30 cellular contexts compared by ENCODE assay signal in the genomic region with DNA sequence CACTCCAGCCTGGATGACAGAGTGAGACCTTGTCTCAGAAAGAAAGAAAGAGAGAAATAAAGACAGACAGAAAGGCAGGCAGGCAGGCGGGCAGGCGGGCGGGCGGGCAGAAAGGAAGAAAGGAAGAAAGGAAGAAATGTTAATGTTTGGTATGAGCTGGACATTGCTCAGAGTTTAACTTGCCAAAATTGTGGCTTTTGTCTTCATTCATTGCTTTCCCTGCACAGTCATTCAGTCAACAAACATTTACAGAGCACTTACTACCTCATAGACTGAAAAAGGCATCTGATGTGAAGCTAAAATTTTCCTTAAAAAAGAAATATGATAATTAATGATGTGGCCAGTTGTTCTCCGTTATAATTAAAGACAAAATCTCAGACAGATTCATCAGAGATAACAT.
"Had no signal": no experiment of that assay in that cellular context is flagged by ENCODE, and none has a peak within 500 bp of the region (broad histone marks: within the 10 kb centered on the region; RNA-seq: fewer than 3 reads in every experiment).

No MANE protein-coding gene starts in this region.

- DNase-seq: activated B cell treated with CpG ODN at 0.5 μM for 24 hours; activated CD4-positive, alpha-beta T cell treated with anti-CD3 and anti-CD28 coated beads for 48 hours; activated CD4-positive, alpha-beta T cell treated with anti-CD3 and anti-CD28 coated beads, Interleukin-2, amount 50 U/mL, for 1 hour; activated CD4-positive, alpha-beta T cell treated with anti-CD3 and anti-CD28 coated beads, Interleukin-2, amount 50 U/mL, for 48 hours; activated CD8-positive, alpha-beta memory T cell treated with anti-CD3 and anti-CD28 coated beads for 24 hours; activated CD8-positive, alpha-beta T cell treated with anti-CD3 and anti-CD28 coated beads for 36 hours; activated gamma-delta T cell; activated naive CD4-positive, alpha-beta T cell; activated naive CD4-positive, alpha-beta T cell treated with anti-CD3 and anti-CD28 coated beads, Interleukin-2, amount 10 ng/mL, durations not matched to agents 7 days and 5 days; activated naive CD8-positive, alpha-beta T cell treated with anti-CD3 and anti-CD28 coated beads, Interleukin-2, amount 10 ng/mL, durations not matched to agents 7 days and 5 days; activated T-cell treated with anti-CD3 and anti-CD28 coated beads, Interleukin-2, amount 50 U/mL, for 4 hours; body of pancreas; central memory CD4-positive, alpha-beta T cell; cerebellar nuclear complex; colonic mucosa; effector CD8-positive, alpha-beta T cell; foreskin keratinocyte; gastrocnemius medialis; glutamatergic neuron; heart left ventricle; hypothalamus; WERI-Rb-1 had no signal

- H3K27me3 ChIP-seq: ascending aorta, body of pancreas, cardiac muscle cell, colonic mucosa, foreskin keratinocyte, gastrocnemius medialis, heart left ventricle had no signal

- H3K4me1 ChIP-seq: ascending aorta, body of pancreas, colonic mucosa, gastrocnemius medialis had no signal

- H3K27ac Mint-ChIP-seq: activated B cell treated with CpG ODN at 0.5 μM for 24 hours; activated CD8-positive, alpha-beta T cell treated with anti-CD3 and anti-CD28 coated beads for 36 hours; activated naive CD4-positive, alpha-beta T cell treated with anti-CD3 and anti-CD28 coated beads, Interleukin-2, amount 10 ng/mL, durations not matched to agents 7 days and 5 days; activated naive CD4-positive, alpha-beta T cell treated with anti-CD3 and anti-CD28 coated beads, Interleukin-2, amount 50 U/mL, for 72 hours; activated naive CD8-positive, alpha-beta T cell treated with anti-CD3 and anti-CD28 coated beads, Interleukin-2, amount 10 ng/mL, durations not matched to agents 7 days and 5 days had no signal

- H3K4me3 Mint-ChIP-seq: activated B cell treated with CpG ODN at 0.5 μM for 24 hours; activated CD8-positive, alpha-beta T cell treated with anti-CD3 and anti-CD28 coated beads for 36 hours; activated naive CD4-positive, alpha-beta T cell treated with anti-CD3 and anti-CD28 coated beads, Interleukin-2, amount 10 ng/mL, durations not matched to agents 7 days and 5 days; activated naive CD8-positive, alpha-beta T cell treated with anti-CD3 and anti-CD28 coated beads, Interleukin-2, amount 10 ng/mL, durations not matched to agents 7 days and 5 days; activated T-cell treated with anti-CD3 and anti-CD28 coated beads, Interleukin-2, amount 50 U/mL, for 4 hours had no signal

- H3K4me3 ChIP-seq: ascending aorta, body of pancreas, cardiac muscle cell, colonic mucosa, gastrocnemius medialis, heart left ventricle had no signal

- FAIRE-seq: endometrium, endothelial cell of umbilical vein, TTC549 had no signal

- H3K36me3 Mint-ChIP-seq: activated naive CD4-positive, alpha-beta T cell treated with anti-CD3 and anti-CD28 coated beads, Interleukin-2, amount 10 ng/mL, durations not matched to agents 7 days and 5 days; activated naive CD4-positive, alpha-beta T cell treated with anti-CD3 and anti-CD28 coated beads, Interleukin-2, amount 50 U/mL, for 72 hours; activated naive CD8-positive, alpha-beta T cell treated with anti-CD3 and anti-CD28 coated beads, Interleukin-2, amount 10 ng/mL, durations not matched to agents 7 days and 5 days had no signal

- H3K27ac ChIP-seq: ascending aorta, body of pancreas, cardiac muscle cell, colonic mucosa, foreskin keratinocyte, gastrocnemius medialis, heart left ventricle, WERI-Rb-1 had no signal

- H3K9me3 Mint-ChIP-seq: activated CD8-positive, alpha-beta T cell treated with anti-CD3 and anti-CD28 coated beads for 36 hours; activated naive CD4-positive, alpha-beta T cell treated with anti-CD3 and anti-CD28 coated beads, Interleukin-2, amount 50 U/mL, for 72 hours; activated T-cell treated with anti-CD3 and anti-CD28 coated beads, Interleukin-2, amount 50 U/mL, for 4 hours had no signal

- H3K36me3 ChIP-seq: ascending aorta, cardiac muscle cell, colonic mucosa, gastrocnemius medialis, heart left ventricle, WERI-Rb-1 had no signal

- H3K4me1 Mint-ChIP-seq: activated B cell treated with CpG ODN at 0.5 μM for 24 hours; activated naive CD8-positive, alpha-beta T cell treated with anti-CD3 and anti-CD28 coated beads, Interleukin-2, amount 10 ng/mL, durations not matched to agents 7 days and 5 days had no signal

- H3K9me3 ChIP-seq: ascending aorta, body of pancreas, colonic mucosa, gastrocnemius medialis had no signal

- ATAC-seq: activated CD4-positive, CD25-positive, alpha-beta regulatory T cell treated with anti-CD3 and anti-CD28 coated beads, Interleukin-2, amount 50 U/mL, for 24 hours; activated CD8-positive, alpha-beta T cell treated with anti-CD3 and anti-CD28 coated beads for 36 hours; activated naive CD4-positive, alpha-beta T cell treated with anti-CD3 and anti-CD28 coated beads, Interleukin-2, amount 50 U/mL, for 72 hours; activated T-cell treated with anti-CD3 and anti-CD28 coated beads, Interleukin-2, amount 50 U/mL, for 4 hours; body of pancreas; esophagus mucosa; foreskin keratinocyte; gastrocnemius medialis; heart left ventricle had no signal
